8 cellular contexts compared by ENCODE assay signal in genomic region chr1:59971464-59971911, GRCh38. TPM values are rescaled to one million over a fixed set of nuclear protein-coding genes. Genes with fewer than 3 reads are reported as not detected.
DNase-seq lines count a peak whose midpoint lies in the region; ATAC-seq, FAIRE-seq and TF ChIP-seq lines count a peak whose summit lies in the region.

No MANE protein-coding gene starts in this region.

- H3K4me1 ChIP-seq in KMS-11 (ENCODE audit: low read depth, poor library complexity, severe bottlenecking) (peaks cover 8% of the 10 kb centered on the region), cardiac muscle cell (ENCODE audit: low read depth) (peaks cover 15% of the 10 kb centered on the region)
- peaks cover 4% of the 10 kb centered on the region for H3K4me1 ChIP-seq in effector memory CD4-positive, alpha-beta T cell (ENCODE audit: control insufficient read depth, insufficient read depth, low read length, poor library complexity, severe bottlenecking)

- H3K27ac ChIP-seq in KMS-11 (no peak overlapping the region), cardiac muscle cell (no peak overlapping the region)
- no peak overlapping the region for H3K27ac ChIP-seq in effector memory CD4-positive, alpha-beta T cell (ENCODE audit: insufficient read depth, low read length, poor library complexity, severe bottlenecking)

- H3K9me3 Mint-ChIP-seq in activated naive CD4-positive, alpha-beta T cell treated with anti-CD3 and anti-CD28 coated beads, Interleukin-2, amount 50 U/mL, for 72 hours, result no peaks in the 10 kb centered on the region

- DNase-seq in CMK (ENCODE audit: low read depth) (peak; percentile 49), RCC 7860 (ENCODE audit: low spot score) (peak; percentile 35), cardiac muscle cell (ENCODE audit: low read depth in 1 of 2, low spot score in 1 of 2) (peak; percentile 69 to 76), pons (ENCODE audit: low spot score) (peak; percentile 66)
- peak in 1 of 2 donors; percentile 71 for DNase-seq in activated naive CD4-positive, alpha-beta T cell treated with anti-CD3 and anti-CD28 coated beads, Interleukin-2, amount 50 U/mL, for 72 hours (ENCODE audit: low spot score in 2 of 2)
- no peak for DNase-seq in effector memory CD4-positive, alpha-beta T cell

- ATAC-seq in GM21381 (IDR thresholded peaks at IDR 0.05; ENCODE audit: unreplicated experiment), result peak; percentile 83
- peak; percentile 65 to 84 for ATAC-seq in activated naive CD4-positive, alpha-beta T cell treated with anti-CD3 and anti-CD28 coated beads, Interleukin-2, amount 50 U/mL, for 72 hours

- peak overlapping the region; percentile 31 for H3K4me2 ChIP-seq in KMS-11

- H3K9me3 ChIP-seq in cardiac muscle cell (ENCODE audit: low read depth), result no peaks in the 10 kb centered on the region
- H3K9me3 ChIP-seq in effector memory CD4-positive, alpha-beta T cell (ENCODE audit: control insufficient read depth, low read length), result no peaks in the 10 kb centered on the region

- no peak overlapping the region for H3K9ac ChIP-seq in KMS-11

- H3K27me3 ChIP-seq in KMS-11 (ENCODE audit: insufficient read depth, low read depth), result no peaks in the 10 kb centered on the region
- H3K27me3 ChIP-seq in cardiac muscle cell, result peaks cover 12% of the 10 kb centered on the region
- H3K27me3 ChIP-seq in effector memory CD4-positive, alpha-beta T cell (replicated peaks; ENCODE audit: control insufficient read depth, insufficient read depth, low read length, poor library complexity, severe bottlenecking), result peaks cover 4% of the 10 kb centered on the region

- H3K36me3 ChIP-seq in KMS-11 (ENCODE audit: insufficient read depth), result no peaks in the 10 kb centered on the region
- H3K36me3 ChIP-seq in cardiac muscle cell, result no peaks in the 10 kb centered on the region
- no peaks in the 10 kb centered on the region for H3K36me3 ChIP-seq in effector memory CD4-positive, alpha-beta T cell (ENCODE audit: control insufficient read depth, insufficient read depth, low read length)

- no peaks in the 10 kb centered on the region for H4K20me1 ChIP-seq in KMS-11 (ENCODE audit: insufficient read depth)

- H2AFZ ChIP-seq in KMS-11 (ENCODE audit: low read depth), result peak overlapping the region; percentile 53

- H3K36me3 Mint-ChIP-seq in activated naive CD4-positive, alpha-beta T cell treated with anti-CD3 and anti-CD28 coated beads, Interleukin-2, amount 50 U/mL, for 72 hours, result no peaks in the 10 kb centered on the region

- no peak overlapping the region for H3K27ac Mint-ChIP-seq in activated naive CD4-positive, alpha-beta T cell treated with anti-CD3 and anti-CD28 coated beads, Interleukin-2, amount 50 U/mL, for 72 hours

- FAIRE-seq in RCC 7860 (lab: Jason Lieb, UNC), result no peak

- no peaks in the 10 kb centered on the region for H3K79me2 ChIP-seq in KMS-11 (ENCODE audit: insufficient read depth, low read depth)

- H3K4me3 ChIP-seq in KMS-11 (IDR thresholded peaks at IDR 0.05; ENCODE audit: insufficient read depth, low read depth, low read length) (no peak overlapping the region), cardiac muscle cell (no peak overlapping the region)
- H3K4me3 ChIP-seq in effector memory CD4-positive, alpha-beta T cell (ENCODE audit: insufficient read depth, low read depth, low read length, poor library complexity, severe bottlenecking), result no peak overlapping the region

- TF ChIP-seq CTCF in KMS-11 (conservative IDR thresholded peaks at IDR 0.05; ENCODE audit: low read depth, low read length) (peak; percentile 98), cardiac muscle cell (IDR thresholded peaks at IDR 0.05; ENCODE audit: low read depth, low read length) (peak; percentile 94)

RNA-seq across cellular contexts. Expression of gene CYP2J2, which starts 44.9 kb away (rescaled TPM):
- total RNA-seq in activated naive CD4-positive, alpha-beta T cell treated with anti-CD3 and anti-CD28 coated beads, Interleukin-2, amount 50 U/mL, for 72 hours, result 1 to 10 TPM in 1 of 2 donors, under 1 TPM in 1; 0.64 to 2.7 TPM
- total RNA-seq in cardiac muscle cell, result 3.8 and 7.6 TPM in 2 replicates
- polyA plus RNA-seq in cardiac muscle cell, result 3.4 and 7.7 TPM in 2 replicates

Comparison
In these comparisons a context has a peak if more than half of its experiments do, and no peak if none do; other contexts are left out.
1. DNase-seq: peak in CMK (single experiment), RCC 7860 (single experiment), cardiac muscle cell (2 of 2) and pons (single experiment); none in effector memory CD4-positive, alpha-beta T cell (0 of 3).